ENCODE assay signal across 1 cellular context in the genomic region with DNA sequence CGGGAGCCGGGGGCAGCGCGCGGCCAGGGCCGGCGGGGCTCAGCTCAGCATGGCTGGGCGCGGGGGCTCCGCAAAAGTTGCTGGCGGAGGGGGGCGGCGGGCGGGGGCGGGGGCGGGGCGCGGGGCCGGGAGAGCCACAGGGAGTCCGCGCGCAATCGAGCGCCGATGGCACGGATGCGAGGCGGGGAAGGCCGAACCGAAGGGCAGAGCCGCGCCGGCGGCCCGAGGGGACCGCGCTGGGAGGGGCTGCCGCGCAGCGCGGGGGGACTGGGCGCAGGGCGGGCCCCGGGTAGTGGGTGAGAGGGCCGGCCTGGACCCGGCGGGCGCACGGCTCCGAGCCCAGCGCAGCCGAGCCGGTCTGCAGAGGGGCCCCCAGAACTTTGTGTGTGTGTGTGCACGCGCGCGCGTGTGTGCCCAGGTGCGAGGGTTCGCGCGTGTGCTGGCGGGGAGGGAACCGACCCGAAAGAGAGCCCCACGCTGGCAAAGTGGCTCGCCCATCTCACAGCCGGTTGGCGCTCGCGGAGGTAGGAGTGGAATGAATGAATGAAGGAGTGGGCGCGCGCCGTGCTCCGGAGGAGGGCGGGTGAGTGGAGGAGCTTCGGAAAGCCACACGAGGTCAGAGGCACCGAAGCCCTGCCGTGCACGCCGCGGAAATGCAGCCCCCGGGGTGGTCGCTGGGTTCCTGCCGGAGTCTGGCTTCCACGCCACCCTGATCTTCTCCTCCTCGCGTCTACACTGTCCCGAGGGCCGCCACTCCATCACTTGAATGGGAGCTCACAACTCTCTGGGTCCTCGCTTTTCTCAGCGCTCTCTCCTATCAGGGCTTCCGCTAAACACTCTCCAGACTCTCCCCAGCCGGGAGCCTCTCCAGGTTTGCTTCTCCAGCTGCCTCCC.
TF ChIP-seq lines count a peak whose summit lies in the region.

TSS of gene HIPK2 (minus strand) at position 51 of the 894 bp plus-strand sequence. CDS start 375 bp downstream, outside the sequence.

TF ChIP-seq in K562, 482 proteins besides CTCF, POLR2A, EP300 and RAD21 (continued from another document and continues in another):
- TF ChIP-seq ZNF232 (CRISPR knock-in tag; IDR thresholded peaks at IDR 0.05) (no peak), SMAD4 (CRISPR knock-in tag; conservative IDR thresholded peaks at IDR 0.05) (peak; percentile 71), XRCC5 (IDR thresholded peaks at IDR 0.05; ENCODE audit: low read depth, low read length) (no peak), ZNF668 (CRISPR knock-in tag; IDR thresholded peaks at IDR 0.05) (no peak), STAG1 (CRISPR knock-in tag; IDR thresholded peaks at IDR 0.05; ENCODE audit: borderline replicate concordance) (peak; percentile 46; the same call in 1 of the 2 replicates), ELF4 (CRISPR knock-in tag; IDR thresholded peaks at IDR 0.05) (no peak), PTBP1 (IDR thresholded peaks at IDR 0.05; ENCODE audit: low read depth, low read length) (no peak), NR2F6 (CRISPR knock-in tag; IDR thresholded peaks at IDR 0.05) (no peak), ZNF274 (IDR thresholded peaks at IDR 0.05; ENCODE audit: borderline replicate concordance, low read depth, low read length) (no peak), RUNX1 (IDR thresholded peaks at IDR 0.05; ENCODE audit: low read depth) (no peak), ZEB2 (IDR thresholded peaks at IDR 0.05) (no peak), TEAD2 (tag; IDR thresholded peaks at IDR 0.05) (0 out of 2 replicates have a peak, but pooled peaks have one; percentile 34), FOXA3 (CRISPR knock-in tag; conservative IDR thresholded peaks at IDR 0.05 in 1 of 2, IDR thresholded peaks at IDR 0.05 in 1 of 2) (no peak), NRF1 (conservative IDR thresholded peaks at IDR 0.05 in 1 of 2, IDR thresholded peaks at IDR 0.05 in 1 of 2) (peak in 1 of 2 experiments; percentile 70; a peak in 2 of 4 replicates), ZNF766 (CRISPR knock-in tag; conservative IDR thresholded peaks at IDR 0.05) (no peak), ZNF589 (CRISPR knock-in tag; IDR thresholded peaks at IDR 0.05; ENCODE audit: low read depth) (0 out of 2 replicates have a peak, but pooled peaks have one; percentile 51), TEAD1 (CRISPR knock-in tag; IDR thresholded peaks at IDR 0.05) (peak in 1 of 2 experiments; percentile 79; a peak in 1 of 4 replicates), ZNF551 (CRISPR knock-in tag; IDR thresholded peaks at IDR 0.05) (no peak), NONO (IDR thresholded peaks at IDR 0.05; ENCODE audit: low read depth in 2 of 2, low read length in 1 of 2) (peak in 1 of 2 experiments; percentile 79; a peak in 3 of 4 replicates), NFYB (IDR thresholded peaks at IDR 0.05; ENCODE audit: extremely low read depth, insufficient read length) (no peak), NFE2L1 (tag; IDR thresholded peaks at IDR 0.05; ENCODE audit: borderline replicate concordance, low read depth) (no peak), ZNF740 (CRISPR knock-in tag; IDR thresholded peaks at IDR 0.05) (peak; percentile 74), ZNF740 (tag; IDR thresholded peaks at IDR 0.05) (no peak), POLR2H (tag; IDR thresholded peaks at IDR 0.05; ENCODE audit: low read depth) (no peak), ZNF316 (IDR thresholded peaks at IDR 0.05) (no peak), U2AF2 (optimal IDR thresholded peaks at IDR 0.05; ENCODE audit: low read depth, low read length) (no peak), BDP1 (IDR thresholded peaks at IDR 0.05; ENCODE audit: insufficient read depth, insufficient read length) (no peak), ZNF655 (CRISPR knock-in tag; IDR thresholded peaks at IDR 0.05) (no peak), MCM2 (IDR thresholded peaks at IDR 0.05; ENCODE audit: low read depth) (no peak), E2F5 (CRISPR knock-in tag; IDR thresholded peaks at IDR 0.05) (peak; percentile 82), CBFA2T3 (IDR thresholded peaks at IDR 0.05) (0 out of 2 replicates have a peak, but pooled peaks have one; percentile 4), ZNF3 (CRISPR knock-in tag; IDR thresholded peaks at IDR 0.05) (no peak), SMARCA4 (IDR thresholded peaks at IDR 0.05) (no peak), L3MBTL2 (IDR thresholded peaks at IDR 0.05) (peak; percentile 99), ZNF282 (CRISPR knock-in tag; IDR thresholded peaks at IDR 0.05) (no peak), MEF2D (tag; conservative IDR thresholded peaks at IDR 0.05; ENCODE audit: low read depth) (0 out of 2 replicates have a peak, but pooled peaks have one; percentile 32), XRCC3 (IDR thresholded peaks at IDR 0.05) (no peak), FOXP4 (CRISPR knock-in tag; IDR thresholded peaks at IDR 0.05; ENCODE audit: borderline replicate concordance) (0 out of 2 replicates have a peak, but pooled peaks have one; percentile 12), ZBTB49 (CRISPR knock-in tag; IDR thresholded peaks at IDR 0.05; ENCODE audit: borderline replicate concordance) (no peak), CREB1 (IDR thresholded peaks at IDR 0.05) (peak; percentile 51; the same call in 1 of the 2 replicates), CREB1 (CRISPR knock-in tag; IDR thresholded peaks at IDR 0.05) (no peak), RBFOX2 (IDR thresholded peaks at IDR 0.05; ENCODE audit: low read depth, low read length) (peak; percentile 65), HMG20B (CRISPR knock-in tag; IDR thresholded peaks at IDR 0.05) (no peak), CHAMP1 (IDR thresholded peaks at IDR 0.05) (no peak)
- TF ChIP-seq, protein P1, sequence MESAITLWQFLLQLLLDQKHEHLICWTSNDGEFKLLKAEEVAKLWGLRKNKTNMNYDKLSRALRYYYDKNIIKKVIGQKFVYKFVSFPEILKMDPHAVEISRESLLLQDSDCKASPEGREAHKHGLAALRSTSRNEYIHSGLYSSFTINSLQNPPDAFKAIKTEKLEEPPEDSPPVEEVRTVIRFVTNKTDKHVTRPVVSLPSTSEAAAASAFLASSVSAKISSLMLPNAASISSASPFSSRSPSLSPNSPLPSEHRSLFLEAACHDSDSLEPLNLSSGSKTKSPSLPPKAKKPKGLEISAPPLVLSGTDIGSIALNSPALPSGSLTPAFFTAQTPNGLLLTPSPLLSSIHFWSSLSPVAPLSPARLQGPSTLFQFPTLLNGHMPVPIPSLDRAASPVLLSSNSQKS (CRISPR knock-in tag; IDR thresholded peaks at IDR 0.05), result no peak
- TF ChIP-seq, protein P2, sequence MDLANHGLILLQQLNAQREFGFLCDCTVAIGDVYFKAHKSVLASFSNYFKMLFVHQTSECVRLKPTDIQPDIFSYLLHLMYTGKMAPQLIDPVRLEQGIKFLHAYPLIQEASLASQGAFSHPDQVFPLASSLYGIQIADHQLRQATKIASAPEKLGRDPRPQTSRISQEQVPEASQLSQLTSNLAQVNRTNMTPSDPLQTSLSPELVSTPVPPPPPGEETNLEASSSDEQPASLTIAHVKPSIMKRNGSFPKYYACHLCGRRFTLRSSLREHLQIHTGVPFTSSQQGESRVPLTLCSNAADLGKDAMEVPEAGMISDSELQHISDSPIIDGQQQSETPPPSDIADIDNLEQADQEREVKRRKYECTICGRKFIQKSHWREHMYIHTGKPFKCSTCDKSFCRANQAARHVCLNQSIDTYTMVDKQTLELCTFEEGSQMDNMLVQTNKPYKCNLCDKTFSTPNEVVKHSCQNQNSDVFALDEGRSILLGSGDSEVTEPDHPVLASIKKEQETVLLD (IDR thresholded peaks at IDR 0.05), result 0 out of 2 replicates have a peak, but pooled peaks have one; percentile 57
- TF ChIP-seq, protein P3, sequence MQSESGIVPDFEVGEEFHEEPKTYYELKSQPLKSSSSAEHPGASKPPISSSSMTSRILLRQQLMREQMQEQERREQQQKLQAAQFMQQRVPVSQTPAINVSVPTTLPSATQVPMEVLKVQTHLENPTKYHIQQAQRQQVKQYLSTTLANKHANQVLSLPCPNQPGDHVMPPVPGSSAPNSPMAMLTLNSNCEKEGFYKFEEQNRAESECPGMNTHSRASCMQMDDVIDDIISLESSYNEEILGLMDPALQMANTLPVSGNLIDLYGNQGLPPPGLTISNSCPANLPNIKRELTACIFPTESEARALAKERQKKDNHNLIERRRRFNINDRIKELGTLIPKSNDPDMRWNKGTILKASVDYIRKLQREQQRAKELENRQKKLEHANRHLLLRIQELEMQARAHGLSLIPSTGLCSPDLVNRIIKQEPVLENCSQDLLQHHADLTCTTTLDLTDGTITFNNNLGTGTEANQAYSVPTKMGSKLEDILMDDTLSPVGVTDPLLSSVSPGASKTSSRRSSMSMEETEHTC (IDR thresholded peaks at IDR 0.05), result no peak
- TF ChIP-seq, protein P4, sequence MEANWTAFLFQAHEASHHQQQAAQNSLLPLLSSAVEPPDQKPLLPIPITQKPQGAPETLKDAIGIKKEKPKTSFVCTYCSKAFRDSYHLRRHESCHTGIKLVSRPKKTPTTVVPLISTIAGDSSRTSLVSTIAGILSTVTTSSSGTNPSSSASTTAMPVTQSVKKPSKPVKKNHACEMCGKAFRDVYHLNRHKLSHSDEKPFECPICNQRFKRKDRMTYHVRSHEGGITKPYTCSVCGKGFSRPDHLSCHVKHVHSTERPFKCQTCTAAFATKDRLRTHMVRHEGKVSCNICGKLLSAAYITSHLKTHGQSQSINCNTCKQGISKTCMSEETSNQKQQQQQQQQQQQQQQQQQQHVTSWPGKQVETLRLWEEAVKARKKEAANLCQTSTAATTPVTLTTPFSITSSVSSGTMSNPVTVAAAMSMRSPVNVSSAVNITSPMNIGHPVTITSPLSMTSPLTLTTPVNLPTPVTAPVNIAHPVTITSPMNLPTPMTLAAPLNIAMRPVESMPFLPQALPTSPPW (CRISPR knock-in tag; IDR thresholded peaks at IDR 0.05), result peak; percentile 96
